In genomic region chr3:69194431-69195183, GRCh38 we compare ENCODE assay signal across 30 cellular contexts.
"Had no signal": no experiment of that assay in that cellular context is flagged by ENCODE, and none has a peak within 500 bp of the region (broad histone marks: within the 10 kb centered on the region; RNA-seq: fewer than 3 reads in every experiment).

No MANE protein-coding gene starts in this region.

- H3K27ac Mint-ChIP-seq: activated CD4-positive, alpha-beta T cell treated with anti-CD3 and anti-CD28 coated beads for 36 hours; activated CD4-positive, alpha-beta T cell treated with anti-CD3 and anti-CD28 coated beads, Interleukin-2, amount 10 ng/mL, durations not matched to agents 7 days and 5 days; activated naive CD4-positive, alpha-beta T cell treated with anti-CD3 and anti-CD28 coated beads, Interleukin-2, amount 50 U/mL, for 24 hours; activated T-helper 17 cell treated with anti-CD3 and anti-CD28 coated beads, Interleukin-2, amount 50 U/mL, for 72 hours; WTC11 had no signal

- ATAC-seq: activated CD4-positive, alpha-beta T cell treated with anti-CD3 and anti-CD28 coated beads for 36 hours; activated CD4-positive, CD25-positive, alpha-beta regulatory T cell treated with anti-CD3 and anti-CD28 coated beads, Interleukin-2, amount 50 U/mL, for 24 hours; activated CD8-positive, alpha-beta T cell treated with anti-CD3 and anti-CD28 coated beads, Interleukin-2, amount 10 ng/mL, durations not matched to agents 7 days and 5 days; activated T-helper 17 cell treated with anti-CD3 and anti-CD28 coated beads, Interleukin-2, amount 50 U/mL, for 72 hours; body of pancreas; Panc1; WTC11 had no signal

- H3K9me3 Mint-ChIP-seq: activated CD4-positive, alpha-beta T cell treated with anti-CD3 and anti-CD28 coated beads, Interleukin-2, amount 10 ng/mL, durations not matched to agents 7 days and 5 days; activated naive CD4-positive, alpha-beta T cell treated with anti-CD3 and anti-CD28 coated beads, Interleukin-2, amount 50 U/mL, for 24 hours; activated T-helper 17 cell treated with anti-CD3 and anti-CD28 coated beads, Interleukin-2, amount 50 U/mL, for 72 hours; WTC11 had no signal

- H3K27me3 ChIP-seq: adrenal gland, body of pancreas, breast epithelium, SJCRH30 had no signal

- H3K27ac ChIP-seq: adrenal gland, body of pancreas, breast epithelium, SJCRH30, SK-N-MC had no signal

- H3K27me3 Mint-ChIP-seq: activated CD4-positive, alpha-beta T cell treated with anti-CD3 and anti-CD28 coated beads, Interleukin-2, amount 10 ng/mL, durations not matched to agents 7 days and 5 days; activated naive CD4-positive, alpha-beta T cell treated with anti-CD3 and anti-CD28 coated beads, Interleukin-2, amount 50 U/mL, for 24 hours; activated T-helper 17 cell treated with anti-CD3 and anti-CD28 coated beads, Interleukin-2, amount 50 U/mL, for 72 hours had no signal

- H3K4me3 ChIP-seq: adrenal gland, body of pancreas, breast epithelium, SJCRH30, SK-N-MC had no signal

- H3K9me3 ChIP-seq: adrenal gland, body of pancreas, breast epithelium, SJCRH30 had no signal

- DNase-seq: activated CD4-positive, alpha-beta T cell treated with anti-CD3 and anti-CD28 coated beads for 36 hours; activated CD4-positive, alpha-beta T cell treated with anti-CD3 and anti-CD28 coated beads, Interleukin-2, amount 10 ng/mL, durations not matched to agents 7 days and 5 days; activated CD4-positive, alpha-beta T cell treated with anti-CD3 and anti-CD28 coated beads, Interleukin-2, amount 50 U/mL, for 48 hours; activated CD8-positive, alpha-beta memory T cell treated with anti-CD3 and anti-CD28 coated beads, Interleukin-2, amount 50 U/mL, for 4 hours; activated CD8-positive, alpha-beta T cell treated with anti-CD3 and anti-CD28 coated beads, Interleukin-2, amount 10 ng/mL, durations not matched to agents 7 days and 5 days; activated effector memory CD4-positive, alpha-beta T cell treated with anti-CD3 and anti-CD28 coated beads, Interleukin-2, amount 50 U/mL, for 16 hours; activated naive CD4-positive, alpha-beta T cell; activated T-cell treated with anti-CD3 and anti-CD28 coated beads, Interleukin-2, amount 50 U/mL, for 48 hours; adrenal gland; body of pancreas; Karpas-422; KBM-7; NCI-H1105; NCI-H1436; NCI-H1694 treated with DMSO at 0.1 percent for 48 hours; NCI-H2029; NCI-H345; NCI-H524 treated with DMSO at 0.1 percent for 48 hours; SHP77; SJCRH30; T-helper 2 cell; T-helper 9 cell had no signal

- H3K36me3 ChIP-seq: breast epithelium, SJCRH30 had no signal

- H3K4me3 Mint-ChIP-seq: activated CD4-positive, alpha-beta T cell treated with anti-CD3 and anti-CD28 coated beads for 36 hours; activated CD4-positive, alpha-beta T cell treated with anti-CD3 and anti-CD28 coated beads, Interleukin-2, amount 10 ng/mL, durations not matched to agents 7 days and 5 days; activated CD8-positive, alpha-beta T cell treated with anti-CD3 and anti-CD28 coated beads, Interleukin-2, amount 10 ng/mL, durations not matched to agents 7 days and 5 days; activated naive CD4-positive, alpha-beta T cell treated with anti-CD3 and anti-CD28 coated beads, Interleukin-2, amount 50 U/mL, for 24 hours; activated T-helper 17 cell treated with anti-CD3 and anti-CD28 coated beads, Interleukin-2, amount 50 U/mL, for 72 hours; WTC11 had no signal

- H3K4me1 ChIP-seq: adrenal gland, body of pancreas, breast epithelium, SJCRH30 had no signal

- FAIRE-seq: astrocyte had no signal
